13 cellular contexts compared by ENCODE assay signal in genomic region chr18:37553633-37554398, GRCh38. TPM values are rescaled to one million over a fixed set of nuclear protein-coding genes. Genes with fewer than 3 reads are reported as not detected.
A peak's percentile ranks its signal among the peaks of the same experiment; 100 is the strongest.
DNase-seq lines count a peak whose midpoint lies in the region; ATAC-seq, FAIRE-seq and TF ChIP-seq lines count a peak whose summit lies in the region.
"Had no signal": no experiment of that assay in that cellular context is flagged by ENCODE, and none has a peak within 500 bp of the region (broad histone marks: within the 10 kb centered on the region; RNA-seq: fewer than 3 reads in every experiment).

No MANE protein-coding gene starts in this region.

- no peak for FAIRE-seq in D721Med (lab: Jason Lieb, UNC)

- H3K4me3 ChIP-seq in GM23338 (peak overlapping the region; percentile 47), sigmoid colon (no peak overlapping the region)
- H3K4me3 ChIP-seq: ascending aorta, lung, upper lobe of left lung had no signal

- intact Hi-C loops in sigmoid colon (cut with DNase I) = no loop called here

- peak overlapping the region; percentile 83 for H3K4me2 ChIP-seq in GM23338

- DNase-seq in GM23338 (ENCODE audit: low spot score) (peak; percentile 81), left kidney (ENCODE audit: low read depth, low spot score) (peak; percentile 33), D721Med (ENCODE audit: insufficient read length, low spot score) (no peak), sigmoid colon (no peak)
- DNase-seq: NCI-H2081 had no signal

- no peak overlapping the region for H2AFZ ChIP-seq in GM23338

- no peaks in the 10 kb centered on the region for H3K9me2 ChIP-seq in GM23338 (ENCODE audit: insufficient read depth)

- 58 to 63% methylated on average over 18 of the region's 18 CpGs for whole genome bisulfite sequencing in sigmoid colon, 2 donors

- TF ChIP-seq CTCF in 22Rv1 (IDR thresholded peaks at IDR 0.05) (peak; percentile 24), GM23338 (conservative IDR thresholded peaks at IDR 0.05; ENCODE audit: low read depth in 2 of 2) (peak; percentile 69 to 79), brain (conservative IDR thresholded peaks at IDR 0.05) (peak; percentile 36 to 71), D721Med (IDR thresholded peaks at IDR 0.05; ENCODE audit: insufficient read depth, missing control alignments) (no peak), sigmoid colon (IDR thresholded peaks at IDR 0.05) (no peak)

- no peaks in the 10 kb centered on the region for H3K36me3 ChIP-seq in GM23338 (ENCODE audit: insufficient read depth)
- no peaks in the 10 kb centered on the region for H3K36me3 ChIP-seq in sigmoid colon
- H3K36me3 ChIP-seq: ascending aorta, upper lobe of left lung had no signal

- no peaks in the 10 kb centered on the region for H3F3A ChIP-seq in GM23338 (replicated peaks; ENCODE audit: low read depth)

- no peaks in the 10 kb centered on the region for H3K79me2 ChIP-seq in GM23338 (replicated peaks; ENCODE audit: insufficient read depth)

- no peak for TF ChIP-seq EP300 in sigmoid colon (IDR thresholded peaks at IDR 0.05)

- H3K27me3 ChIP-seq in GM23338 (ENCODE audit: insufficient read depth) (peaks cover 47% of the 10 kb centered on the region), sigmoid colon (peaks cover 0 to 21% (median 0%) of the 10 kb centered on the region in 3 donors)
- H3K27me3 ChIP-seq: ascending aorta, upper lobe of left lung had no signal

- H3K4me3 Mint-ChIP-seq in GM23338 (peak overlapping the region; percentile 45), brain (peak overlapping the region in 2 of 5 experiments; percentile 4 to 33)

- ATAC-seq in GM23338 = peak; percentile 90
- no peak for ATAC-seq in GM21737 (IDR thresholded peaks at IDR 0.05; ENCODE audit: unreplicated experiment)
- no peak for ATAC-seq in GM21576 (IDR thresholded peaks at IDR 0.05; ENCODE audit: unreplicated experiment)

- H3K27ac Mint-ChIP-seq in GM23338 (no peak overlapping the region), brain (no peak overlapping the region)

- H3K36me3 Mint-ChIP-seq in GM23338 (ENCODE audit: low read depth) = no peaks in the 10 kb centered on the region
- H3K36me3 Mint-ChIP-seq in brain = peaks cover 3% of the 10 kb centered on the region

- H3K27me3 Mint-ChIP-seq in GM23338 (ENCODE audit: insufficient read depth, low read depth, poor library complexity) = peaks cover 27% of the 10 kb centered on the region
- H3K27me3 Mint-ChIP-seq in brain = peaks cover 3% of the 10 kb centered on the region

- H3K4me1 ChIP-seq in GM23338 (ENCODE audit: insufficient read depth) = peaks cover 13% of the 10 kb centered on the region; the same call in 1 of the 2 replicates
- no peaks in the 10 kb centered on the region for H3K4me1 ChIP-seq in sigmoid colon
- H3K4me1 ChIP-seq: ascending aorta, upper lobe of left lung had no signal

- no peaks in the 10 kb centered on the region for H3K9me3 ChIP-seq in sigmoid colon
- H3K9me3 ChIP-seq: ascending aorta, upper lobe of left lung had no signal

- H3K27ac ChIP-seq in 22Rv1 = no peak overlapping the region
- H3K27ac ChIP-seq in GM23338 (ENCODE audit: low read depth) = no peak overlapping the region
- no peak overlapping the region for H3K27ac ChIP-seq in sigmoid colon
- H3K27ac ChIP-seq: ascending aorta, upper lobe of left lung had no signal

- no peaks in the 10 kb centered on the region for H3K9me3 Mint-ChIP-seq in GM23338
- H3K9me3 Mint-ChIP-seq in brain = no peaks in the 10 kb centered on the region

- H3K4me1 Mint-ChIP-seq in GM23338 (peaks cover 21% of the 10 kb centered on the region), brain (peaks cover 61% of the 10 kb centered on the region)

- no peak for TF ChIP-seq POLR2A in sigmoid colon (IDR thresholded peaks at IDR 0.05)

- H4K20me1 ChIP-seq in GM23338 (replicated peaks; ENCODE audit: insufficient read depth) = no peaks in the 10 kb centered on the region

TF ChIP-seq in GM23338, 12 proteins besides CTCF, POLR2A, EP300 and RAD21:
- TF ChIP-seq REST (IDR thresholded peaks at IDR 0.05; ENCODE audit: unreplicated experiment) (no peak), POLR2AphosphoS5 (IDR thresholded peaks at IDR 0.05; ENCODE audit: low read depth) (no peak), JUNB (IDR thresholded peaks at IDR 0.05; ENCODE audit: unreplicated experiment) (no peak), NANOG (IDR thresholded peaks at IDR 0.05; ENCODE audit: borderline replicate concordance) (no peak)
TF ChIP-seq in GM23338: peak in this region for 0.

RNA-seq across cellular contexts. Expression of gene CELF4, which starts 11.8 kb away (rescaled TPM):
- 2.6 and 3.6 TPM in 2 replicates for total RNA-seq in GM23338 (2014; rRNA removed; shearing (Covaris generic))
- polyA plus RNA-seq in GM23338 (2016; fragmentation: Nextera tagmentation; extraction: Ambion mirVana) = 6.7 and 8.3 TPM in 2 replicates
- polyA plus RNA-seq in brain (ENCODE audit: insufficient read depth, low read depth, low replicate concordance) = 74.4 TPM
- total RNA-seq in sigmoid colon = 1 to 10 TPM in 3 of 4 donors, under 1 TPM in 1; 0.66 to 5.0 (median 3.3) TPM
- 1 to 10 TPM in 1 of 3 donors, under 1 TPM in 1, not detected in 1; 0.60 to 1.6 TPM for polyA plus RNA-seq in sigmoid colon
- total RNA-seq: ascending aorta, renal cortical epithelial cell had no signal

Comparison
In these comparisons a context has a peak if more than half of its experiments do, and no peak if none do; other contexts are left out.
1. CTCF ChIP-seq: peak in 22Rv1 (single experiment), GM23338 (2 of 2) and brain (2 of 2); none in D721Med (single experiment) and sigmoid colon (0 of 4).
2. DNase-seq: peak in GM23338 (single experiment) and left kidney (single experiment); none in D721Med (single experiment) and sigmoid colon (single experiment).